In the genomic region with DNA sequence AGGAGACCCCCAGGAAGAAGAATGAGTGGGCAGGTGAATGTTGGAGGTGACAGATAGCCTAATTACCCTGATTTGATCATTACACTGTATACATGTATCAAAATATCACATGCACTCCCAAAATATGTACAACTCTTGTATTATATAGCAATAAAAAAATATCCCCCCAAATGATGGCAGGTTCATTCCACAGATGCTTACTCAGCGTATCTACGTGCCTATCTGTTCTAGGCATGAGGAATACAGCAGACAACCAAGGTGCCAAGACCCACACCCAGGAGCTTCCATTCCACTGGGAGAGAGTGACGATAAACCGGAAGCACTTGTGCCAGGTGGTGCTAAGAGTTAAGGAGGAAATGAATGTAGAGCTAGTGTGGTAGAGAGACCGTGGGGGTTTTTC, we compare ENCODE assay signal across 1 cellular context.
TF ChIP-seq lines count a peak whose summit lies in the region.

No MANE protein-coding gene starts in this region.

TF ChIP-seq in IMR-90, 13 proteins besides CTCF, POLR2A, EP300 and RAD21 (continued from another document):
- TF ChIP-seq, protein P1, sequence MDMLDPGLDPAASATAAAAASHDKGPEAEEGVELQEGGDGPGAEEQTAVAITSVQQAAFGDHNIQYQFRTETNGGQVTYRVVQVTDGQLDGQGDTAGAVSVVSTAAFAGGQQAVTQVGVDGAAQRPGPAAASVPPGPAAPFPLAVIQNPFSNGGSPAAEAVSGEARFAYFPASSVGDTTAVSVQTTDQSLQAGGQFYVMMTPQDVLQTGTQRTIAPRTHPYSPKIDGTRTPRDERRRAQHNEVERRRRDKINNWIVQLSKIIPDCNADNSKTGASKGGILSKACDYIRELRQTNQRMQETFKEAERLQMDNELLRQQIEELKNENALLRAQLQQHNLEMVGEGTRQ (IDR thresholded peaks at IDR 0.05; ENCODE audit: low read depth, low read length): no peak
